Comparison of ENCODE assay signal across 34 cellular contexts in genomic region chr1:200124309-200124708, GRCh38.
"Had no signal": no experiment of that assay in that cellular context is flagged by ENCODE, and none has a peak within 500 bp of the region (broad histone marks: within the 10 kb centered on the region; RNA-seq: fewer than 3 reads in every experiment).

No MANE protein-coding gene starts in this region.

- H3K36me3 ChIP-seq: adrenal gland, brain microvascular endothelial cell, breast epithelium had no signal

- ATAC-seq: activated CD8-positive, alpha-beta T cell treated with anti-CD3 and anti-CD28 coated beads for 36 hours; activated naive CD4-positive, alpha-beta T cell treated with anti-CD3 and anti-CD28 coated beads, Interleukin-2, amount 50 U/mL, for 72 hours; activated T-cell treated with anti-CD3 and anti-CD28 coated beads, Interleukin-2, amount 50 U/mL, for 4 hours; activated T-cell treated with anti-CD3 and anti-CD28 coated beads, Interleukin-2, amount 50 U/mL, for 72 hours; activated T-helper 17 cell treated with anti-CD3 and anti-CD28 coated beads, Interleukin-2, amount 50 U/mL, for 72 hours; body of pancreas had no signal

- H3K9me3 ChIP-seq: adrenal gland, body of pancreas, breast epithelium had no signal

- H3K4me1 ChIP-seq: adrenal gland, breast epithelium had no signal

- FAIRE-seq: astrocyte, TTC549 had no signal

- DNase-seq: activated B cell treated with CpG ODN at 0.5 μM for 24 hours; activated CD4-positive, alpha-beta memory T cell treated with anti-CD3 and anti-CD28 coated beads for 36 hours; activated CD4-positive, alpha-beta T cell treated with anti-CD3 and anti-CD28 coated beads for 4 hours; activated CD4-positive, alpha-beta T cell treated with anti-CD3 and anti-CD28 coated beads, Interleukin-2, amount 10 ng/mL, durations not matched to agents 24 days and 14 days; activated CD4-positive, alpha-beta T cell treated with anti-CD3 and anti-CD28 coated beads, Interleukin-2, amount 50 U/mL, for 1 hour; activated CD4-positive, alpha-beta T cell treated with anti-CD3 and anti-CD28 coated beads, Interleukin-2, amount 50 U/mL, for 4 hours; activated CD4-positive, CD25-positive, alpha-beta regulatory T cell treated with anti-CD3 and anti-CD28 coated beads, Interleukin-2, amount 50 U/mL, for 72 hours; activated CD8-positive, alpha-beta memory T cell treated with anti-CD3 and anti-CD28 coated beads, Interleukin-2, amount 50 U/mL, for 4 hours; activated CD8-positive, alpha-beta T cell treated with anti-CD3 and anti-CD28 coated beads for 36 hours; activated effector memory CD4-positive, alpha-beta T cell treated with anti-CD3 and anti-CD28 coated beads, Interleukin-2, amount 50 U/mL, for 16 hours; activated gamma-delta T cell treated with Interleukin-2 at 50 U/mL for 16 hours; activated naive CD4-positive, alpha-beta T cell; activated naive CD4-positive, alpha-beta T cell treated with anti-CD3 and anti-CD28 coated beads for 36 hours; activated naive CD8-positive, alpha-beta T cell treated with anti-CD3 and anti-CD28 coated beads for 36 hours; activated T-cell treated with anti-CD3 and anti-CD28 coated beads for 4 hours; activated T-cell treated with anti-CD3 and anti-CD28 coated beads, Interleukin-2, amount 50 U/mL, for 1 hour; activated T-cell treated with anti-CD3 and anti-CD28 coated beads, Interleukin-2, amount 50 U/mL, for 4 hours; activated T-cell treated with anti-CD3 and anti-CD28 coated beads, Interleukin-2, amount 50 U/mL, for 72 hours; adrenal gland; amniotic stem cell; aorta; body of pancreas; brain microvascular endothelial cell; caudate nucleus; cerebellar nuclear complex; T-helper 1 cell; T-helper 2 cell; T-helper 9 cell had no signal

- H3K4me3 ChIP-seq: adrenal gland, body of pancreas, breast epithelium had no signal

- H3K27me3 ChIP-seq: adrenal gland, body of pancreas, brain microvascular endothelial cell, breast epithelium had no signal

- H3K27ac ChIP-seq: adrenal gland, brain microvascular endothelial cell, breast epithelium, VCaP had no signal
